In genomic region chr15:31444844-31445243, GRCh38 we compare ENCODE assay signal across 2 cellular contexts.
TF ChIP-seq lines count a peak whose summit lies in the region.

No MANE protein-coding gene starts in this region.

TF ChIP-seq in IMR-90, 13 proteins besides CTCF, POLR2A, EP300 and RAD21:
- TF ChIP-seq RFX5 (IDR thresholded peaks at IDR 0.05; ENCODE audit: low read depth, low read length), result no peak
- no peak for TF ChIP-seq NFE2L2 (IDR thresholded peaks at IDR 0.05; ENCODE audit: low read depth, low read length)
- TF ChIP-seq SMC3 (IDR thresholded peaks at IDR 0.05; ENCODE audit: low read depth, low read length), result no peak
- TF ChIP-seq MXI1 (IDR thresholded peaks at IDR 0.05; ENCODE audit: borderline replicate concordance, low read depth, low read length), result no peak
- TF ChIP-seq FOS (IDR thresholded peaks at IDR 0.05; ENCODE audit: low read depth, low read length), result no peak
- no peak for TF ChIP-seq USF2 (IDR thresholded peaks at IDR 0.05; ENCODE audit: low read depth, low read length)
- TF ChIP-seq CEBPB (IDR thresholded peaks at IDR 0.05; ENCODE audit: low read depth, low read length), result no peak
- TF ChIP-seq RCOR1 (IDR thresholded peaks at IDR 0.05; ENCODE audit: insufficient replicate concordance, low read length), result no peak
- TF ChIP-seq CHD1 (IDR thresholded peaks at IDR 0.05; ENCODE audit: low read depth, low read length), result no peak
- no peak for TF ChIP-seq ELK1 (IDR thresholded peaks at IDR 0.05; ENCODE audit: borderline replicate concordance, low read depth, low read length)
- TF ChIP-seq MAFK (IDR thresholded peaks at IDR 0.05; ENCODE audit: low read depth, low read length), result no peak
- no peak for TF ChIP-seq BHLHE40 (IDR thresholded peaks at IDR 0.05; ENCODE audit: low read depth, low read length)
- no peak for TF ChIP-seq MAZ (IDR thresholded peaks at IDR 0.05; ENCODE audit: borderline replicate concordance, low read depth, low read length)

TF ChIP-seq in GM12878, 131 proteins besides CTCF, POLR2A, EP300 and RAD21:
- TF ChIP-seq MTA2 (IDR thresholded peaks at IDR 0.05; ENCODE audit: low read depth), result no peak
- 0 out of 2 replicates have a peak, but pooled peaks have one; percentile 31 for TF ChIP-seq NFIC (IDR thresholded peaks at IDR 0.05; ENCODE audit: low read depth, low read length)
- no peak for TF ChIP-seq TCF3 (IDR thresholded peaks at IDR 0.05; ENCODE audit: borderline replicate concordance, insufficient read depth, low read depth, low read length)
